ENCODE assay signal across 8 cellular contexts in the genomic region with DNA sequence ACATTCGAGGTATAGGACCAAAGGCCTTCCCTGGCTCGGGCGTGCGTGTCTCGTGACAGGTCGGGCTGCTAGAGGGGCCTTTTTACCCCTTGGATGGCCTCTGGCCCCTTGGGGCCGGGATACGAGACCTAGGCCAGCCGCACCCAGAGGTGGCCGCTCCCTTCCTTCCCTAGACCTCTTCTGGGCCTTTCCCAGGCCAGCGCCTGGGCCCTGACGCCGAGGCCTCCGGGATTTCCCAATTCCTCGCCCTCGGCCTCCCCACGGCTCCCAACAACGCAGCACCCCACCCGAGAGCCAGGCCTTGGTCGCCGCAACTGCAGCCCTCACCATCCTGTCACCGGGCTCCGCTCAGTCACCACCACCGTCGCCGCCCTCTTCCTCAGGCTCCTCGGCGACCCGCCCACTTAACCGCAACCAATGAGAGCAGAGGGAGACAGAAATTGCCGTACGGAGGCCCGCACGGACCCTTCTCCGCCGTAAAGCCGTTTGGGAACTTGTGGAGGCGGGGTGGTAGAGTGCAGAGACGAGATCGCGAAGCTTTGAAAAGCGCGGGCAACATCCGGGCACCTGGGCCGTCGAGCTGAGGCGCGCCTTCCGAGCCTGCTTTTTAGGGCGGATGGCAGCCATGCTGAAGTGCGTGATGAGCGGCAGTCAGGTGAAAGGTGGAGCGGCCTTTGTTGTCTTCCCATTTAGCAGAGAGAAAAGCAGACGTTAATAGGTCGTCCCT. TPM values are rescaled to one million over a fixed set of nuclear protein-coding genes. Genes with fewer than 3 reads are reported as not detected.
DNase-seq lines count a peak whose midpoint lies in the region; ATAC-seq and TF ChIP-seq lines count a peak whose summit lies in the region.

Gene RAD9B, plus strand, starts transcription at position 610 of the 727 bp plus-strand sequence. Its CDS starts 7 bp downstream, at position 617.
Gene VPS29, minus strand, starts transcription at position 390 of the 727 bp plus-strand sequence. Its CDS starts 60 bp downstream, at position 330.

- DNase-seq in NCI-H2029 (lab: John Stamatoyannopoulos, UW) (peak; percentile 99), T-helper 9 cell (peak; percentile 98), astrocyte of the cerebellum (ENCODE audit: low read depth) (peak; percentile 92), hepatic stellate cell (ENCODE audit: low spot score) (peak; percentile 95), aorta (peak; percentile 99)

- H3K27ac ChIP-seq in rectal smooth muscle tissue (ENCODE audit: low read depth, low read length) (peak within 1 kb of the TSS; percentile 84), aorta (ENCODE audit: low read depth in 1 of 2, low read length in 2 of 2) (peak within 1 kb of the TSS; percentile 69 to 87)

- 1% methylated on average over 53 to 55 of the region's 55 CpGs for WGBS in aorta, 2 donors

- H3K27me3 ChIP-seq in rectal smooth muscle tissue (ENCODE audit: control insufficient read depth, insufficient read depth, low read length) (no peaks in the 10 kb centered on the region), aorta (ENCODE audit: control insufficient read depth in 1 of 2, insufficient read depth in 2 of 2, low read length in 1 of 2) (no peaks in the 10 kb centered on the region)

- ATAC-seq in GM18508 (IDR thresholded peaks at IDR 0.05; ENCODE audit: insufficient read depth, unreplicated experiment) (peak; percentile 88), HG02981 (IDR thresholded peaks at IDR 0.05; ENCODE audit: unreplicated experiment) (peak; percentile 94), aorta (ENCODE audit: low FRiP score) (peak; percentile 99)

- H3K9ac ChIP-seq in rectal smooth muscle tissue (ENCODE audit: low read length): peak within 1 kb of the TSS; percentile 95

- intact Hi-C loops in aorta (cut with DNase I): loop anchor here (2.0 to 5.0 kb wide), 3 partner anchors 33 to 80 kb away; partner anchors contain the start of genes FAM216A (in 2 of the 2), GPN3 (in 2 of the 2) and PPTC7 (in 1 of the 2)

- H3K4me1 ChIP-seq in rectal smooth muscle tissue (ENCODE audit: control insufficient read depth, insufficient read depth, low read length) (no peaks in the 10 kb centered on the region), aorta (ENCODE audit: control insufficient read depth in 1 of 2, insufficient read depth in 2 of 2, low read length in 2 of 2) (peaks cover 0 to 6% of the 10 kb centered on the region in 2 donors)

- H3K4me3 ChIP-seq in astrocyte of the cerebellum (ENCODE audit: low read depth, low read length): peak within 1 kb of the TSS; percentile 87
- peak within 1 kb of the TSS; percentile 97 for H3K4me3 ChIP-seq in rectal smooth muscle tissue (ENCODE audit: low read length)
- peak within 1 kb of the TSS; percentile 73 to 85 for H3K4me3 ChIP-seq in aorta (ENCODE audit: low read length in 2 of 2)

- in situ Hi-C loops in astrocyte of the cerebellum (cut with HindIII; ENCODE audit: low sequenced_read_pairs): loop anchor here (5.0 kb wide), 1 partner anchor 35 kb away; no protein-coding TSS in a partner anchor

- TF ChIP-seq CTCF in astrocyte of the cerebellum (IDR thresholded peaks at IDR 0.05; ENCODE audit: low read depth, low read length, missing control alignments): no peak

- H3K36me3 ChIP-seq in rectal smooth muscle tissue (ENCODE audit: control insufficient read depth, insufficient read depth, low read length) (no peaks in the 10 kb centered on the region), aorta (ENCODE audit: control insufficient read depth in 1 of 2, insufficient read depth in 2 of 2, low read length in 1 of 2) (no peaks in the 10 kb centered on the region)

- no peaks in the 10 kb centered on the region for H3K9me3 ChIP-seq in aorta (ENCODE audit: control insufficient read depth, low read length)

RNA-seq across cellular contexts. Expression of gene RAD9B, which starts in this region (rescaled TPM):
- 1 to 10 TPM in 1 of 2 donors, under 1 TPM in 1; 0.57 to 2.2 TPM for total RNA-seq in aorta
- 1 to 10 TPM in 1 of 2 donors, not detected in 1; 2.2 TPM for polyA plus RNA-seq in aorta

RNA-seq across cellular contexts. Expression of gene VPS29, which starts in this region (rescaled TPM):
- total RNA-seq in aorta: 100 to 1,000 TPM in 1 of 2 donors, 10 to 100 TPM in 1; 99.6 to 122 TPM
- 100 to 1,000 TPM; 222 to 223 TPM for polyA plus RNA-seq in aorta

Comparison
In these comparisons a context has a peak if more than half of its experiments do, and no peak if none do; other contexts are left out.
1. Peak in every context shown above with its lines: DNase-seq, ATAC-seq, H3K4me3 ChIP-seq and H3K27ac ChIP-seq.